11 cellular contexts compared by ENCODE assay signal in the genomic region with DNA sequence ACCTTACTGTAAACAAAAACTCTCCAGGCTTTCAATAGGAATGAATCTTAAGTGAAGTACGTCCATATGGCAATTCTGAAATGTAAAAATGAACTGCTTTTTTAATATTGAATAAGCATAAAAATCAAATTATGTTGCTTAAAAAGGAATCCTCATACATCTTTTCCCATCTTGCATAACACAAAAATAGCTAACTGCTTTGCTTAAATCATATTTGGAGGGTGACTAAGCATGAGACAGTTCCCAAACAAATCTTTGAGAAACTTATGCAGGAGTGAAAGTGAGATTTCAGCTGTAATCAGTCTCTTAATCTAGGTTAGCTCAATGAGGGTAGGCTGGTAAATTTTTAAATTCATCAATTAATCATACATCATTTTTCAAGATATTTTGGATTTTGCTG.
A peak's percentile ranks its signal among the peaks of the same experiment; 100 is the strongest.
DNase-seq lines count a peak whose midpoint lies in the region; ATAC-seq and TF ChIP-seq lines count a peak whose summit lies in the region.
"Had no signal": no experiment of that assay in that cellular context is flagged by ENCODE, and none has a peak within 500 bp of the region (broad histone marks: within the 10 kb centered on the region; RNA-seq: fewer than 3 reads in every experiment).

No MANE protein-coding gene starts in this region.

- H3K9me3 ChIP-seq in adipocyte (ENCODE audit: control insufficient read depth, low read length): no peaks in the 10 kb centered on the region
- no peaks in the 10 kb centered on the region for H3K9me3 ChIP-seq in smooth muscle cell (replicated peaks; ENCODE audit: low read depth)

- no peak overlapping the region for H2AFZ ChIP-seq in smooth muscle cell (ENCODE audit: low read depth)

- H4K20me1 ChIP-seq in smooth muscle cell (ENCODE audit: low read depth): peaks cover 74% of the 10 kb centered on the region

- H3K4me3 ChIP-seq in adipocyte (ENCODE audit: low read length) (peak overlapping the region; percentile 0), foreskin fibroblast (ENCODE audit: low read depth in 1 of 2, low read length in 2 of 2) (no peak overlapping the region), smooth muscle cell (no peak overlapping the region)

- ATAC-seq in GM19035 (IDR thresholded peaks at IDR 0.05; ENCODE audit: unreplicated experiment): no peak

- H3K27me3 ChIP-seq in adipocyte (replicated peaks; ENCODE audit: control insufficient read depth, insufficient read depth, low read length) (no peaks in the 10 kb centered on the region), smooth muscle cell (ENCODE audit: low read depth) (no peaks in the 10 kb centered on the region)

- WGBS in smooth muscle cell (ENCODE audit: low lambda C conversion rate): 97% methylated on average over 1 of the region's 1 CpG

- peaks cover 14% of the 10 kb centered on the region for H3K79me2 ChIP-seq in smooth muscle cell (ENCODE audit: low read depth)

- DNase-seq in GM04504 (ENCODE audit: low read depth) (peak; percentile 21), adipocyte (ENCODE audit: low read depth) (peak; percentile 79), foreskin fibroblast (peak; percentile 26 to 60), smooth muscle cell (lab: John Stamatoyannopoulos, UW; ENCODE audit: unreplicated experiment) (no peak), NCI-H1105 treated with DMSO at 0.1 percent for 48 hours (lab: John Stamatoyannopoulos, UW) (no peak)
- DNase-seq in stimulated activated naive CD4-positive, alpha-beta T cell (lab: John Stamatoyannopoulos, UW): no peak
- DNase-seq: activated CD4-positive, alpha-beta T cell treated with anti-CD3 and anti-CD28 coated beads, Interleukin-2, amount 10 ng/mL, durations not matched to agents 24 days and 14 days; amygdala; NCI-H1694; NCI-H524 treated with DMSO at 0.1 percent for 48 hours had no signal

- H3K27ac ChIP-seq in smooth muscle cell (ENCODE audit: low read depth): no peak overlapping the region

- no peaks in the 10 kb centered on the region for H3F3A ChIP-seq in smooth muscle cell (ENCODE audit: low read depth)

- peak overlapping the region; percentile 37 for H3K9ac ChIP-seq in adipocyte (ENCODE audit: low read length)
- H3K9ac ChIP-seq in smooth muscle cell (ENCODE audit: low read depth): no peak overlapping the region

- peak overlapping the region; percentile 25 for H3K4me2 ChIP-seq in smooth muscle cell

- H3K4me1 ChIP-seq in adipocyte (ENCODE audit: control insufficient read depth, insufficient read depth, low read length) (peaks cover 23% of the 10 kb centered on the region), smooth muscle cell (ENCODE audit: low read depth) (no peaks in the 10 kb centered on the region)

- TF ChIP-seq CTCF in foreskin fibroblast (IDR thresholded peaks at IDR 0.05; ENCODE audit: low read depth, low read length) (no peak), smooth muscle cell (IDR thresholded peaks at IDR 0.05; ENCODE audit: borderline replicate concordance, insufficient read depth, poor library complexity, severe bottlenecking) (no peak)

- no peaks in the 10 kb centered on the region for H3K36me3 ChIP-seq in adipocyte (ENCODE audit: control insufficient read depth, insufficient read depth, low read length, severe bottlenecking)
- H3K36me3 ChIP-seq in smooth muscle cell (ENCODE audit: low read depth): no peaks in the 10 kb centered on the region

Comparison
In these comparisons a context has a peak if more than half of its experiments do, and no peak if none do; other contexts are left out.
1. DNase-seq: peak in GM04504 (single experiment), adipocyte (single experiment) and foreskin fibroblast (2 of 2); none in smooth muscle cell (single experiment), NCI-H1105 treated with DMSO at 0.1 percent for 48 hours (single experiment) and stimulated activated naive CD4-positive, alpha-beta T cell (0 of 6).